In the genomic region with DNA sequence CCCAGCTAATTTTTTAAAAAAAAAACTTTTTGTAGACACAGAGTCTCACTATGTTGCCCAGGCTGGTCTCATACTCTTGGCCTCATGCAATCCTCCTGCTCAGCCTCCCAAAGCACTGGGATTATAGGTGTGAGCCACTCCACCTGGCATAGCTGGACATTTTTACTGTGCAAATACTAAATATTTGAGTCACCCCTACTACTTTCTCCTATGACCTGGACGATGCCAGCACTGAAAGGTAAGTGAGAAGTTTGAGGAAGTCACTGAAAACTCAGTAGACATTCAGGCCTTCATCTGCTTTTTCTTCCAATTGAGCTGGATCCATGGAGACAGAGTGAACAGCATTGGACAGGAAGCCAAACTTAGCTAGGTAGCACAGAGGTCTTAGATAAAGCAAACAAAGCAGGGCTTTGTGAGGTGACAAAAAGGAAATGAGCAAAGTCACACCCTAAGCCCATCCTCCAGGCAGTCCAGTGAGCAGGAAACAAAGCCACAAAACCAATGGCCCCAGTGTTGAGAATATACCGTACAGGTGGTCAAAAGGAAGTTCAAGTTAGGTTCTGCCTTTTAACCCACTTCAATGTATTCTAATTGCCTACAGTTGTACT, we compare ENCODE assay signal across 8 cellular contexts.
A peak's percentile ranks its signal among the peaks of the same experiment; 100 is the strongest.
DNase-seq lines count a peak whose midpoint lies in the region; ATAC-seq and TF ChIP-seq lines count a peak whose summit lies in the region.

No MANE protein-coding gene starts in this region.

- POLR2A ChIA-PET in A673 (lab: Charles Lee; ENCODE audit: low non-redundant PET) = no interaction called here

- intact Hi-C loops in A673 (cut with micrococcal nuclease; ENCODE audit: unreplicated experiment) = loop anchor here (10.0 kb wide), 1 partner anchor 190 kb away; the partner anchor contains the start of gene RASA1

- peaks cover 19% of the 10 kb centered on the region for H3K4me1 ChIP-seq in A673 (ENCODE audit: insufficient read depth, low read length, poor library complexity, severe bottlenecking)

- no TSS peak for BruUV-seq in A673 (replicated peaks; lab: Mats Ljungman, UMichigan)

- no peak overlapping the region for H3K27ac ChIP-seq in A673 (ENCODE audit: low read depth, low read length, poor library complexity, severe bottlenecking)

- H3K4me3 ChIP-seq in GM08714 (ENCODE audit: low read length) (peak overlapping the region; percentile 29; the same call in 1 of the 2 replicates), A673 (ENCODE audit: low read depth, low read length, poor library complexity, severe bottlenecking) (no peak overlapping the region)

- CTCF ChIA-PET in A673 (lab: Charles Lee) = no interaction called here

- ATAC-seq in GM19463 (IDR thresholded peaks at IDR 0.05; ENCODE audit: unreplicated experiment) = peak; percentile 89
- ATAC-seq in HG03378 (IDR thresholded peaks at IDR 0.05; ENCODE audit: unreplicated experiment) = peak; percentile 95

- TF ChIP-seq CTCF in A673 (conservative IDR thresholded peaks at IDR 0.05; ENCODE audit: low read depth, low read length) = no peak

- H3K27me3 ChIP-seq in A673 (replicated peaks; ENCODE audit: insufficient read depth, low read depth, low read length, poor library complexity) = no peaks in the 10 kb centered on the region

- H3K36me3 ChIP-seq in A673 (ENCODE audit: insufficient read depth, low read length, poor library complexity, severe bottlenecking) = no peaks in the 10 kb centered on the region

- no peaks in the 10 kb centered on the region for H3K9me3 ChIP-seq in A673 (ENCODE audit: low read depth, low read length, poor library complexity, severe bottlenecking)

- peak; percentile 1 for DNase-seq in activated T-helper 1 cell treated with Interleukin-2 at 50 U/mL for 16 hours (ENCODE audit: low read depth)
- no peak for DNase-seq in HPDE6-E6E7 (ENCODE audit: extremely low spot score)
- no peak for DNase-seq in NCI-H146 (lab: John Stamatoyannopoulos, UW)
- DNase-seq in AML-193 (lab: John Stamatoyannopoulos, UW) = no peak
- DNase-seq in A673 (ENCODE audit: low spot score) = no peak
